In genomic region chr14:23620177-23620702, GRCh38 we compare ENCODE assay signal across 1 cellular context.
TF ChIP-seq lines count a peak whose summit lies in the region.

No MANE protein-coding gene starts in this region.

TF ChIP-seq in HepG2, 621 proteins besides CTCF, POLR2A, EP300 and RAD21:
- TF ChIP-seq TP53 (CRISPR knock-in tag; conservative IDR thresholded peaks at IDR 0.05) (no peak), ATF7 (IDR thresholded peaks at IDR 0.05) (no peak), ATF7 (CRISPR knock-in tag; IDR thresholded peaks at IDR 0.05) (no peak), ZBTB21 (CRISPR knock-in tag; IDR thresholded peaks at IDR 0.05) (no peak), ZNF30 (CRISPR knock-in tag; IDR thresholded peaks at IDR 0.05) (0 out of 2 replicates have a peak, but pooled peaks have one; percentile 61), HOXA3 (CRISPR knock-in tag; IDR thresholded peaks at IDR 0.05) (0 out of 2 replicates have a peak, but pooled peaks have one; percentile 14), TMF1 (CRISPR knock-in tag; IDR thresholded peaks at IDR 0.05; ENCODE audit: low read depth) (no peak), ZNF547 (CRISPR knock-in tag; IDR thresholded peaks at IDR 0.05) (0 out of 2 replicates have a peak, but pooled peaks have one; percentile 21), USF2 (IDR thresholded peaks at IDR 0.05; ENCODE audit: low read depth, low read length) (0 out of 2 replicates have a peak, but pooled peaks have one; percentile 5), USF2 (CRISPR knock-in tag; IDR thresholded peaks at IDR 0.05; ENCODE audit: borderline replicate concordance) (no peak), ZNF598 (CRISPR knock-in tag; IDR thresholded peaks at IDR 0.05; ENCODE audit: borderline replicate concordance) (0 out of 2 replicates have a peak, but pooled peaks have one; percentile 23), ZC3H13 (CRISPR knock-in tag; IDR thresholded peaks at IDR 0.05) (no peak), ZNF10 (CRISPR knock-in tag; IDR thresholded peaks at IDR 0.05; ENCODE audit: borderline replicate concordance, low read depth) (0 out of 2 replicates have a peak, but pooled peaks have one; percentile 81), ZNF34 (CRISPR knock-in tag; IDR thresholded peaks at IDR 0.05; ENCODE audit: borderline replicate concordance) (no peak), ZNF44 (CRISPR knock-in tag; IDR thresholded peaks at IDR 0.05) (0 out of 2 replicates have a peak, but pooled peaks have one; percentile 56), SMAD1 (CRISPR knock-in tag; IDR thresholded peaks at IDR 0.05; ENCODE audit: borderline replicate concordance, low read depth) (0 out of 2 replicates have a peak, but pooled peaks have one; percentile 31), HOXD1 (CRISPR knock-in tag; IDR thresholded peaks at IDR 0.05) (no peak)
